ENCODE assay signal across 1 cellular context in genomic region chr7:148886844-148887243, GRCh38.
TF ChIP-seq lines count a peak whose summit lies in the region.

No MANE protein-coding gene starts in this region.

TF ChIP-seq in WTC11, 78 proteins besides CTCF, POLR2A, EP300 and RAD21 (continued from another document):
- TF ChIP-seq, protein P1, sequence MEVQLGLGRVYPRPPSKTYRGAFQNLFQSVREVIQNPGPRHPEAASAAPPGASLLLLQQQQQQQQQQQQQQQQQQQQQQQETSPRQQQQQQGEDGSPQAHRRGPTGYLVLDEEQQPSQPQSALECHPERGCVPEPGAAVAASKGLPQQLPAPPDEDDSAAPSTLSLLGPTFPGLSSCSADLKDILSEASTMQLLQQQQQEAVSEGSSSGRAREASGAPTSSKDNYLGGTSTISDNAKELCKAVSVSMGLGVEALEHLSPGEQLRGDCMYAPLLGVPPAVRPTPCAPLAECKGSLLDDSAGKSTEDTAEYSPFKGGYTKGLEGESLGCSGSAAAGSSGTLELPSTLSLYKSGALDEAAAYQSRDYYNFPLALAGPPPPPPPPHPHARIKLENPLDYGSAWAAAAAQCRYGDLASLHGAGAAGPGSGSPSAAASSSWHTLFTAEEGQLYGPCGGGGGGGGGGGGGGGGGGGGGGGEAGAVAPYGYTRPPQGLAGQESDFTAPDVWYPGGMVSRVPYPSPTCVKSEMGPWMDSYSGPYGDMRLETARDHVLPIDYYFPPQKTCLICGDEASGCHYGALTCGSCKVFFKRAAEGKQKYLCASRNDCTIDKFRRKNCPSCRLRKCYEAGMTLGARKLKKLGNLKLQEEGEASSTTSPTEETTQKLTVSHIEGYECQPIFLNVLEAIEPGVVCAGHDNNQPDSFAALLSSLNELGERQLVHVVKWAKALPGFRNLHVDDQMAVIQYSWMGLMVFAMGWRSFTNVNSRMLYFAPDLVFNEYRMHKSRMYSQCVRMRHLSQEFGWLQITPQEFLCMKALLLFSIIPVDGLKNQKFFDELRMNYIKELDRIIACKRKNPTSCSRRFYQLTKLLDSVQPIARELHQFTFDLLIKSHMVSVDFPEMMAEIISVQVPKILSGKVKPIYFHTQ (CRISPR knock-in tag; IDR thresholded peaks at IDR 0.05) = no peak
- TF ChIP-seq, protein P2, sequence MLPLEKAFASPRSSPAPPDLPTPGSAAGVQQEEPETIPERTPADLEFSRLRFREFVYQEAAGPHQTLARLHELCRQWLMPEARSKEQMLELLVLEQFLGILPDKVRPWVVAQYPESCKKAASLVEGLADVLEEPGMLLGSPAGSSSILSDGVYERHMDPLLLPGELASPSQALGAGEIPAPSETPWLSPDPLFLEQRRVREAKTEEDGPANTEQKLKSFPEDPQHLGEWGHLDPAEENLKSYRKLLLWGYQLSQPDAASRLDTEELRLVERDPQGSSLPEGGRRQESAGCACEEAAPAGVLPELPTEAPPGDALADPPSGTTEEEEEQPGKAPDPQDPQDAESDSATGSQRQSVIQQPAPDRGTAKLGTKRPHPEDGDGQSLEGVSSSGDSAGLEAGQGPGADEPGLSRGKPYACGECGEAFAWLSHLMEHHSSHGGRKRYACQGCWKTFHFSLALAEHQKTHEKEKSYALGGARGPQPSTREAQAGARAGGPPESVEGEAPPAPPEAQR (CRISPR knock-in tag; IDR thresholded peaks at IDR 0.05) = no peak
- TF ChIP-seq ATF6 (CRISPR knock-in tag; IDR thresholded peaks at IDR 0.05) = no peak
